ENCODE assay signal across 9 cellular contexts in the genomic region with DNA sequence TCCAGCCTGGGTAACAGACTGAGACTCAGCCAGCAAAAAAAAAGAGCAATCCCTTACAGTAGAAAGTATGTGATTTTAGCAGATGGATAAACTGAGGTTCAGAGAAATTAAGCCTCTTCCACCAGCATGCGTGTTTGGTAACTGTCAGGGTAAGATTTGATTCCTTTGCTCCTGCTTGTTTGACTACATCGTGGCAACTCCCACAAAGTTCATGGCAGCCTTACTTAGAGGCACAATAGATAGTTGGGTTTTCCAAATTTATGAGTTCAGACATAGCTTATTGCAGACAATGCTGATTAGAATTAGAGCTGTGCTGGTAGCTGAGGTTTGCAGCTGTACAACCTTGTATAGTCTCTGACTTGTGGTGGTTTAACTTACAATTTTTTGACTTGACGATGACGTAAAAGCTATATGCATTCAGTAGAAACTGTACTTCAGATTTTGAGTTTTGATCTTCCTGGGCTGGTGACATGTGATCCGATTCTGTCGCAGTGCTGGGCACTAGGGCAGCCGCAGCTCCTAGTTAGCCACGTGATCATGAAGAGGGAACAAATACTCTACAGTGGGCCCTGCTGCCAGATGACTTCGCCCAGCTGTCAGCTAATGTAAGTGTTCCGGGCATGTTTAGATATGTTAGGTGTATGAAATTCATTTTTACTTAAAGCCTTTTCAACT.
DNase-seq lines count a peak whose midpoint lies in the region; ATAC-seq, FAIRE-seq and TF ChIP-seq lines count a peak whose summit lies in the region.
"Had no signal": no experiment of that assay in that cellular context is flagged by ENCODE, and none has a peak within 500 bp of the region (broad histone marks: within the 10 kb centered on the region; RNA-seq: fewer than 3 reads in every experiment).

No MANE protein-coding gene starts in this region.

- no peaks in the 10 kb centered on the region for H3K27me3 Mint-ChIP-seq in activated T-cell treated with anti-CD3 and anti-CD28 coated beads, Interleukin-2, amount 50 U/mL, for 24 hours

- H3K4me1 ChIP-seq in GM12878 (ENCODE audit: control insufficient read depth, insufficient read depth, low read length) (peaks cover 23% of the 10 kb centered on the region), tibial nerve (peaks cover 7 to 100% (median 73%) of the 10 kb centered on the region in 4 donors), HepG2 (ENCODE audit: insufficient read depth, low read length) (peaks cover 63% of the 10 kb centered on the region)

- RAD21 ChIA-PET in GM12878 (lab: Charles Lee; ENCODE audit: unreplicated experiment), result interaction anchor here (0.9 to 3.2 kb wide), 5 partner anchors 11 to 166 kb away, joined by 3 to 14 read pairs (median 3); no protein-coding TSS in a partner anchor

- intact Hi-C loops in GM12878 (cut with micrococcal nuclease; ENCODE audit: unreplicated experiment), result no loop called here
- intact Hi-C loops in HepG2 (cut with micrococcal nuclease; ENCODE audit: unreplicated experiment), result no loop called here

- peak overlapping the region; percentile 62 for H3K4me3 Mint-ChIP-seq in activated T-cell treated with anti-CD3 and anti-CD28 coated beads, Interleukin-2, amount 50 U/mL, for 24 hours

- H4K20me1 ChIP-seq in GM12878 (ENCODE audit: control insufficient read depth, insufficient read depth) (peaks cover 5% of the 10 kb centered on the region; the same call in 1 of the 2 replicates), HepG2 (ENCODE audit: insufficient read depth, low read length) (no peaks in the 10 kb centered on the region)

- TF ChIP-seq RAD21 in GM12878 (IDR thresholded peaks at IDR 0.05; ENCODE audit: insufficient read depth, low read depth, low read length) (no peak), HepG2 (CRISPR knock-in tag; IDR thresholded peaks at IDR 0.05) (no peak)

- no peaks in the 10 kb centered on the region; the same call in 2 of the 3 replicates for H3K9me3 ChIP-seq in GM12878 (replicated peaks; ENCODE audit: control insufficient read depth, insufficient read depth, low read length)
- no peaks in the 10 kb centered on the region for H3K9me3 ChIP-seq in tibial nerve
- H3K9me3 ChIP-seq in HepG2 (ENCODE audit: low read length), result no peaks in the 10 kb centered on the region

- in situ Hi-C loops in GM12878 (cut with MboI), result no loop called here
- in situ Hi-C loops in HepG2 (cut with HindIII; ENCODE audit: extremely low pct_ligation_motif_present, low pct_unique_long_range_greater_than_20kb), result no loop called here

- DNase-seq in activated T-cell treated with anti-CD3 and anti-CD28 coated beads, Interleukin-2, amount 50 U/mL, for 24 hours, result no peak
- DNase-seq in activated T-cell treated with anti-CD3 and anti-CD28 coated beads, Interleukin-2, amount 50 U/mL, for 48 hours, result no peak
- DNase-seq in GM12878 (ENCODE audit: low read depth, low spot score) (no peak), midbrain (lab: John Stamatoyannopoulos, UW) (peak; percentile 75), tibial nerve (ENCODE audit: low spot score in 2 of 2) (no peak), HepG2 (ENCODE audit: low spot score) (no peak)

- no peak overlapping the region for H3K27ac ChIP-seq in GM12878 (ENCODE audit: control insufficient read depth, insufficient read depth)
- H3K27ac ChIP-seq in tibial nerve, result peak overlapping the region; percentile 65 to 89 (median 79)
- no peak overlapping the region for H3K27ac ChIP-seq in HepG2 (ENCODE audit: extremely low read length, insufficient read depth, low read length)

- H3K4me3 ChIP-seq in GM12878 (0 out of 2 replicates have a peak overlapping the region, but pooled peaks have one; percentile 3), tibial nerve (no peak overlapping the region), HepG2 (replicated peaks in 1 of 3; ENCODE audit: insufficient read depth in 1 of 3, low read depth in 2 of 3, low read length in 3 of 3) (no peak overlapping the region)

- CTCF ChIA-PET in GM12878 (lab: Yijun Ruan, JAX) (interaction anchor here (1.0 to 2.1 kb wide), 4 partner anchors 9 to 151 kb away, joined by 3 to 10 read pairs (median 4); no protein-coding TSS in a partner anchor), HepG2 (lab: Yijun Ruan, JAX; ENCODE audit: low intra/inter-chr PET ratio, low total read pairs) (no interaction called here)

- no TSS peak for BruUV-seq in GM12878 (replicated peaks; lab: Mats Ljungman, UMichigan)
- BruUV-seq in HepG2 (replicated peaks; lab: Mats Ljungman, UMichigan), result no TSS peak

- H3K79me2 ChIP-seq in GM12878 (ENCODE audit: control insufficient read depth, insufficient read depth, low read length), result no peaks in the 10 kb centered on the region
- no peaks in the 10 kb centered on the region for H3K79me2 ChIP-seq in HepG2 (ENCODE audit: insufficient read depth, low read length)

- no peaks in the 10 kb centered on the region; a peak in 1 of 4 replicates for H3K36me3 ChIP-seq in GM12878 (ENCODE audit: control insufficient read depth in 2 of 2, insufficient read depth in 2 of 2, low read length in 1 of 2)
- H3K36me3 ChIP-seq in tibial nerve, result no peaks in the 10 kb centered on the region
- H3K36me3 ChIP-seq in HepG2 (replicated peaks in 1 of 2; ENCODE audit: control insufficient read depth in 1 of 2, insufficient read depth in 2 of 2, low read length in 2 of 2), result peaks cover 2 to 4% of the 10 kb centered on the region in 2 experiments; a peak in 2 of 5 replicates

- no peak for FAIRE-seq in GM12878 (lab: Jason Lieb, UNC)
- no peak for FAIRE-seq in HepG2 (lab: Jason Lieb, UNC)
- FAIRE-seq: islet of Langerhans had no signal

- peak overlapping the region; percentile 97 for H3K27ac Mint-ChIP-seq in activated T-cell treated with anti-CD3 and anti-CD28 coated beads, Interleukin-2, amount 50 U/mL, for 24 hours

- peaks cover 95% of the 10 kb centered on the region for H3K4me1 Mint-ChIP-seq in activated T-cell treated with anti-CD3 and anti-CD28 coated beads, Interleukin-2, amount 50 U/mL, for 24 hours (ENCODE audit: low read depth)

- POLR2A ChIA-PET in GM12878 (lab: Charles Lee), result no interaction called here
- POLR2A ChIA-PET in HepG2 (lab: Yijun Ruan, JAX), result no interaction called here

- H3K4me2 ChIP-seq in GM12878 (ENCODE audit: control insufficient read depth, insufficient read depth) (peak overlapping the region; percentile 36; the same call in 1 of the 2 replicates), HepG2 (ENCODE audit: low read depth, low read length) (no peak overlapping the region)

- ATAC-seq in GM12878, result no peak
- no peak for ATAC-seq in HepG2
- ATAC-seq in HG03439 (IDR thresholded peaks at IDR 0.05; ENCODE audit: unreplicated experiment), result no peak
- ATAC-seq in HG03159 (IDR thresholded peaks at IDR 0.05; ENCODE audit: unreplicated experiment), result no peak

- no peak for TF ChIP-seq CTCF in GM12878 (IDR thresholded peaks at IDR 0.05 in 2 of 3, conservative IDR thresholded peaks at IDR 0.05 in 1 of 3; ENCODE audit: control insufficient read depth in 2 of 3, extremely low read depth in 1 of 3, insufficient read depth in 1 of 3, low read depth in 3 of 3, low read length in 3 of 3)
- TF ChIP-seq CTCF in tibial nerve (IDR thresholded peaks at IDR 0.05), result no peak
- TF ChIP-seq CTCF in HepG2 (CRISPR knock-in tag; IDR thresholded peaks at IDR 0.05), result no peak

- TF ChIP-seq EP300 in GM12878 (IDR thresholded peaks at IDR 0.05; ENCODE audit: borderline replicate concordance in 1 of 2, control insufficient read depth in 1 of 2, low read depth in 2 of 2, low read length in 2 of 2) (no peak), tibial nerve (IDR thresholded peaks at IDR 0.05) (no peak), HepG2 (IDR thresholded peaks at IDR 0.05; ENCODE audit: low read depth in 2 of 2, low read length in 2 of 2) (no peak), HepG2 (CRISPR knock-in tag; IDR thresholded peaks at IDR 0.05; ENCODE audit: borderline replicate concordance) (no peak)

- SMC1A ChIA-PET in GM12878 (lab: Charles Lee; ENCODE audit: uncharacterized antibody, unreplicated experiment), result interaction anchor here (0.8 to 7.2 kb wide), 4 partner anchors 14 to 209 kb away, joined by 3 to 74 read pairs (median 3); no protein-coding TSS in a partner anchor

- H2AFZ ChIP-seq in GM12878 (ENCODE audit: control insufficient read depth, low read depth, low read length) (no peak overlapping the region), HepG2 (ENCODE audit: low read length) (no peak overlapping the region)

- H3K36me3 Mint-ChIP-seq in activated T-cell treated with anti-CD3 and anti-CD28 coated beads, Interleukin-2, amount 50 U/mL, for 24 hours (ENCODE audit: low read depth), result peaks cover 45% of the 10 kb centered on the region

- H3K27me3 ChIP-seq in GM12878 (replicated peaks in 1 of 2; ENCODE audit: control insufficient read depth in 2 of 2, insufficient read depth in 2 of 2, low read length in 1 of 2) (no peaks in the 10 kb centered on the region), tibial nerve (no peaks in the 10 kb centered on the region), HepG2 (ENCODE audit: control insufficient read depth in 1 of 2, insufficient read depth in 2 of 2, low read length in 2 of 2) (no peaks in the 10 kb centered on the region)

- WGBS in GM12878 (ENCODE audit: insufficient coverage, insufficient replicate concordance, low lambda C conversion rate, missing lambda C conversion rate), result 97% methylated on average over 10 of the region's 10 CpGs
- WGBS in tibial nerve, 2 donors, result 56 to 60% methylated on average over 10 of the region's 10 CpGs
- WGBS in HepG2 (ENCODE audit: low lambda C conversion rate), result over 99% methylated on average over 10 of the region's 10 CpGs

- H3K9ac ChIP-seq in GM12878 (ENCODE audit: control insufficient read depth, insufficient read depth, low read length) (no peak overlapping the region), HepG2 (ENCODE audit: insufficient read depth, low read depth, low read length) (no peak overlapping the region)

- TF ChIP-seq POLR2A in GM12878 (IDR thresholded peaks at IDR 0.05; ENCODE audit: low read depth, low read length), result no peak
- no peak for TF ChIP-seq POLR2A in tibial nerve (IDR thresholded peaks at IDR 0.05)
- TF ChIP-seq POLR2A in HepG2 (IDR thresholded peaks at IDR 0.05; ENCODE audit: insufficient read depth in 1 of 2, low read depth in 2 of 2, low read length in 2 of 2), result no peak

- peaks cover 3% of the 10 kb centered on the region for H3K9me3 Mint-ChIP-seq in activated T-cell treated with anti-CD3 and anti-CD28 coated beads, Interleukin-2, amount 50 U/mL, for 24 hours

TF ChIP-seq in GM12878, 131 proteins besides CTCF, POLR2A, EP300 and RAD21:
- TF ChIP-seq LARP7 (IDR thresholded peaks at IDR 0.05), result peak; percentile 37; the same call in 1 of the 2 replicates
- TF ChIP-seq BCL11A (IDR thresholded peaks at IDR 0.05; ENCODE audit: low read depth, low read length), result no peak
- TF ChIP-seq TBL1XR1 (IDR thresholded peaks at IDR 0.05; ENCODE audit: low read depth, low read length), result no peak

TF ChIP-seq in HepG2, 621 proteins besides CTCF, POLR2A, EP300 and RAD21:
- TF ChIP-seq CREB1 (IDR thresholded peaks at IDR 0.05) (no peak), CREB1 (CRISPR knock-in tag; IDR thresholded peaks at IDR 0.05) (no peak), ZNF773 (CRISPR knock-in tag; IDR thresholded peaks at IDR 0.05; ENCODE audit: borderline replicate concordance) (no peak), ZNF670 (CRISPR knock-in tag; IDR thresholded peaks at IDR 0.05; ENCODE audit: borderline replicate concordance) (no peak), ZNF232 (CRISPR knock-in tag; IDR thresholded peaks at IDR 0.05; ENCODE audit: borderline replicate concordance) (no peak)

Comparison
In these comparisons a context has a peak if more than half of its experiments do, and no peak if none do; other contexts are left out.
1. H3K27ac ChIP-seq: peak in tibial nerve (4 of 4); none in GM12878 (single experiment) and HepG2 (single experiment).